In genomic region chr22:45935573-45935972, GRCh38 we compare ENCODE assay signal across 17 cellular contexts. TPM values are rescaled to one million over a fixed set of nuclear protein-coding genes. Genes with fewer than 3 reads are reported as not detected.
DNase-seq lines count a peak whose midpoint lies in the region; ATAC-seq, FAIRE-seq and TF ChIP-seq lines count a peak whose summit lies in the region.
"Had no signal": no experiment of that assay in that cellular context is flagged by ENCODE, and none has a peak within 500 bp of the region (broad histone marks: within the 10 kb centered on the region; RNA-seq: fewer than 3 reads in every experiment).

No MANE protein-coding gene starts in this region.

- H3K4me2 ChIP-seq in BLaER1 = peak overlapping the region; percentile 56
- no peak overlapping the region for H3K4me2 ChIP-seq in IMR-90 (ENCODE audit: low read depth, low read length)
- H3K4me2 ChIP-seq in astrocyte (ENCODE audit: low read length) = peak overlapping the region; percentile 85
- no peak overlapping the region for H3K4me2 ChIP-seq in neuronal stem cell (ENCODE audit: insufficient read depth, low read length, poor library complexity, severe bottlenecking)

- no peak overlapping the region for H3K4me3 Mint-ChIP-seq in astrocyte (ENCODE audit: unreplicated experiment)
- H3K4me3 Mint-ChIP-seq: CD8-positive, alpha-beta memory T cell had no signal

- H3K18ac ChIP-seq in IMR-90 (ENCODE audit: low read depth, low read length) (no peak overlapping the region), neuronal stem cell (ENCODE audit: low read length) (peak overlapping the region; percentile 95)

- H3K79me1 ChIP-seq in IMR-90 (ENCODE audit: low read depth in 1 of 2, low read length in 2 of 2) (no peaks in the 10 kb centered on the region), neuronal stem cell (ENCODE audit: low read depth, low read length) (peaks cover 6% of the 10 kb centered on the region)

- H3K9me3 Mint-ChIP-seq in astrocyte (ENCODE audit: unreplicated experiment) = no peaks in the 10 kb centered on the region

- no peak for ATAC-seq in IMR-90 (ENCODE audit: low read depth)
- ATAC-seq in omental fat pad (ENCODE audit: low FRiP score) = no peak

- no peak for FAIRE-seq in astrocyte (lab: Jason Lieb, UNC)
- FAIRE-seq: D721Med had no signal

- peaks cover 33% of the 10 kb centered on the region for H3K27me3 Mint-ChIP-seq in astrocyte (ENCODE audit: low read depth, unreplicated experiment)

- no TSS peak for BruUV-seq in IMR-90 (replicated peaks; lab: Mats Ljungman, UMichigan)

- H3K9me3 ChIP-seq in BLaER1 (no peaks in the 10 kb centered on the region), IMR-90 (ENCODE audit: control insufficient read depth, insufficient read depth, low read length) (peaks cover 2% of the 10 kb centered on the region; the same call in 1 of the 2 replicates), astrocyte (ENCODE audit: insufficient read depth, low read depth, low read length) (no peaks in the 10 kb centered on the region), neuronal stem cell (replicated peaks in 1 of 2; ENCODE audit: control insufficient read depth in 2 of 2, insufficient read depth in 1 of 2, low read depth in 1 of 2, low read length in 2 of 2) (no peaks in the 10 kb centered on the region)

- H4K5ac ChIP-seq in IMR-90 (ENCODE audit: low read depth, low read length) = no peak overlapping the region

- H3K4me1 Mint-ChIP-seq in astrocyte (ENCODE audit: low read depth, unreplicated experiment) = peaks cover 14% of the 10 kb centered on the region
- H3K4me1 Mint-ChIP-seq: CD8-positive, alpha-beta memory T cell had no signal

- no peak overlapping the region for H3K56ac ChIP-seq in IMR-90 (ENCODE audit: extremely low read depth, insufficient read depth, low read length)

- peaks cover 82% of the 10 kb centered on the region for H3K79me2 ChIP-seq in astrocyte (ENCODE audit: insufficient read depth, low read length)

- H3K4me3 ChIP-seq in BLaER1 = no peak overlapping the region
- H3K4me3 ChIP-seq in IMR-90 (ENCODE audit: insufficient read depth, low read depth, low read length) = no peak overlapping the region
- no peak overlapping the region for H3K4me3 ChIP-seq in astrocyte (ENCODE audit: insufficient read depth, low read depth, low read length)
- no peak overlapping the region for H3K4me3 ChIP-seq in neuronal stem cell (ENCODE audit: low read length in 2 of 2)

- no peak overlapping the region for H2BK5ac ChIP-seq in IMR-90 (ENCODE audit: low read depth, low read length, poor library complexity, severe bottlenecking)
- peak overlapping the region; percentile 77 for H2BK5ac ChIP-seq in neuronal stem cell (ENCODE audit: low read length)

- intact Hi-C loops in IMR-90 (cut with micrococcal nuclease) = no loop called here

- POLR2A ChIA-PET in IMR-90 (lab: Charles Lee; ENCODE audit: unreplicated experiment) = no interaction called here

- peaks cover 5% of the 10 kb centered on the region; the same call in 1 of the 2 replicates for H3K9me1 ChIP-seq in IMR-90 (ENCODE audit: insufficient read depth, low read length)

- no peak overlapping the region for H3K9ac ChIP-seq in BLaER1
- no peak overlapping the region for H3K9ac ChIP-seq in IMR-90 (ENCODE audit: low read depth, low read length)
- peak overlapping the region; percentile 75 for H3K9ac ChIP-seq in astrocyte (ENCODE audit: low read length)
- H3K9ac ChIP-seq in neuronal stem cell (ENCODE audit: low read depth, low read length, poor library complexity) = peak overlapping the region; percentile 37

- H2AK5ac ChIP-seq in IMR-90 (ENCODE audit: low read depth, low read length) (peak overlapping the region; percentile 71; the same call in 1 of the 2 replicates), neuronal stem cell (ENCODE audit: low read depth, low read length) (peak overlapping the region; percentile 97)

- H3K36me3 Mint-ChIP-seq in astrocyte (ENCODE audit: low read depth, unreplicated experiment) = no peaks in the 10 kb centered on the region
- H3K36me3 Mint-ChIP-seq: CD8-positive, alpha-beta memory T cell had no signal

- H3K36me3 ChIP-seq in BLaER1 = no peaks in the 10 kb centered on the region
- H3K36me3 ChIP-seq in IMR-90 (ENCODE audit: control insufficient read depth, insufficient read depth, low read length) = no peaks in the 10 kb centered on the region
- H3K36me3 ChIP-seq in astrocyte (ENCODE audit: insufficient read depth, low read length) = peaks cover 2% of the 10 kb centered on the region
- no peaks in the 10 kb centered on the region for H3K36me3 ChIP-seq in neuronal stem cell (replicated peaks in 1 of 2; ENCODE audit: control insufficient read depth in 2 of 2, insufficient read depth in 2 of 2, low read length in 2 of 2)

- peak overlapping the region; percentile 80 for H2BK12ac ChIP-seq in neuronal stem cell (ENCODE audit: low read length)

- peak overlapping the region; percentile 80 for H2AFZ ChIP-seq in IMR-90 (replicated peaks; ENCODE audit: low read length, poor library complexity)
- H2AFZ ChIP-seq in astrocyte (ENCODE audit: low read depth, low read length) = no peak overlapping the region
- H2AFZ ChIP-seq in neuronal stem cell (ENCODE audit: low read length) = no peak overlapping the region

- no peak overlapping the region for H3K23ac ChIP-seq in IMR-90 (ENCODE audit: low read depth, low read length)
- peak overlapping the region; percentile 10 for H3K23ac ChIP-seq in neuronal stem cell (ENCODE audit: low read depth, low read length, poor library complexity)

- H3K27ac ChIP-seq in BLaER1 (no peak overlapping the region), IMR-90 (ENCODE audit: insufficient read depth, low read length) (no peak overlapping the region), astrocyte (ENCODE audit: low read depth, low read length) (peak overlapping the region; percentile 86), neuronal stem cell (replicated peaks; ENCODE audit: low read length) (no peak overlapping the region)

- dilution Hi-C loops in IMR-90 (cut with HindIII; ENCODE audit: low sequenced_read_pairs, unreplicated experiment) = no loop called here

- no peak overlapping the region for H2BK20ac ChIP-seq in IMR-90 (ENCODE audit: low read depth, low read length)

- H3K4ac ChIP-seq in IMR-90 (ENCODE audit: low read depth, low read length) = peak overlapping the region; percentile 37; the same call in 1 of the 2 replicates
- no peak overlapping the region for H3K4ac ChIP-seq in neuronal stem cell (ENCODE audit: low read length)

- TF ChIP-seq CTCF in IMR-90 (conservative IDR thresholded peaks at IDR 0.05; ENCODE audit: low read depth, low read length) = no peak
- no peak for TF ChIP-seq CTCF in astrocyte (IDR thresholded peaks at IDR 0.05; ENCODE audit: insufficient read depth, low read depth, low read length)
- no peak for TF ChIP-seq CTCF in omental fat pad (IDR thresholded peaks at IDR 0.05)

- CTCF ChIA-PET in IMR-90 (lab: Yijun Ruan, JAX) = no interaction called here

- in situ Hi-C loops in IMR-90 (cut with MboI; ENCODE audit: low sequenced_read_pairs) = no loop called here

- 100% methylated on average over 2 of the region's 6 CpGs; no CpG with 5 or more reads in 1 of the 2 experiments for WGBS in IMR-90 (ENCODE audit: extremely low coverage in 2 of 2, insufficient read length in 1 of 2), 2 experiments
- WGBS in neuronal stem cell (ENCODE audit: extremely low coverage in 2 of 2, insufficient read length in 2 of 2, insufficient replicate concordance in 1 of 2), 2 donors = no CpG with 5 or more reads among the region's 6 CpGs

- no peak for TF ChIP-seq RAD21 in IMR-90 (IDR thresholded peaks at IDR 0.05; ENCODE audit: low read length)

- no peak overlapping the region for H2BK15ac ChIP-seq in IMR-90 (ENCODE audit: low read depth, low read length)
- H2BK15ac ChIP-seq in neuronal stem cell (ENCODE audit: low read length) = no peak overlapping the region

- no peak overlapping the region for H3K27ac Mint-ChIP-seq in astrocyte (ENCODE audit: unreplicated experiment)

- H3K14ac ChIP-seq in IMR-90 (replicated peaks; ENCODE audit: low read depth, low read length) = no peak overlapping the region
- no peak overlapping the region for H3K14ac ChIP-seq in neuronal stem cell (ENCODE audit: low read length)

- H3K4me1 ChIP-seq in BLaER1 (peaks cover 46% of the 10 kb centered on the region), IMR-90 (ENCODE audit: control insufficient read depth, insufficient read depth, low read length) (peaks cover 10% of the 10 kb centered on the region), astrocyte (ENCODE audit: insufficient read depth, low read length) (peaks cover 43% of the 10 kb centered on the region), neuronal stem cell (ENCODE audit: control insufficient read depth in 2 of 2, insufficient read depth in 1 of 2, low read depth in 1 of 2, low read length in 2 of 2) (peaks cover 0 to 13% of the 10 kb centered on the region in 2 donors)

- no peak overlapping the region for H4K8ac ChIP-seq in IMR-90 (ENCODE audit: low read depth in 2 of 2, low read length in 2 of 2)
- no peak overlapping the region for H4K8ac ChIP-seq in neuronal stem cell (ENCODE audit: low read depth, low read length)

- H4K20me1 ChIP-seq in BLaER1 (peaks cover 28% of the 10 kb centered on the region; the same call in 1 of the 2 replicates), IMR-90 (ENCODE audit: insufficient read depth, low read length) (peaks cover 4% of the 10 kb centered on the region; the same call in 1 of the 2 replicates), astrocyte (ENCODE audit: insufficient read depth, low read length) (peaks cover 68% of the 10 kb centered on the region)

- H2AK9ac ChIP-seq in IMR-90 (replicated peaks; ENCODE audit: low read depth, low read length, poor library complexity) = no peak overlapping the region

- no peak for TF ChIP-seq POLR2A in IMR-90 (IDR thresholded peaks at IDR 0.05; ENCODE audit: low read depth, low read length)

- H4K91ac ChIP-seq in IMR-90 (ENCODE audit: insufficient read depth, low read depth, low read length) (no peak overlapping the region), neuronal stem cell (ENCODE audit: low read depth, low read length, poor library complexity) (no peak overlapping the region)

- no peak for DNase-seq in IMR-90
- DNase-seq in astrocyte (ENCODE audit: low read depth) = no peak
- no peak for DNase-seq in neuronal stem cell (ENCODE audit: low spot score)
- no peak for DNase-seq in RKO (ENCODE audit: low spot score)
- DNase-seq in omental fat pad (ENCODE audit: low spot score) = no peak
- DNase-seq in cerebellar nuclear complex (lab: John Stamatoyannopoulos, UW) = no peak
- DNase-seq in DMS79 treated with DMSO at 0.1 percent for 48 hours (lab: John Stamatoyannopoulos, UW) = no peak
- DNase-seq: C1 segment of cervical spinal cord; CD8-positive, alpha-beta memory T cell; H7; NCI-H1105; NCI-H2081 treated with DMSO at 0.1 percent for 48 hours; NCI-H446 treated with DMSO at 0.1 percent for 48 hours; SIG-M5 had no signal

- H3K27me3 ChIP-seq in BLaER1 (peaks cover 34% of the 10 kb centered on the region), IMR-90 (ENCODE audit: control insufficient read depth, insufficient read depth, low read length) (peaks cover 14% of the 10 kb centered on the region), astrocyte (ENCODE audit: insufficient read depth, low read length) (no peaks in the 10 kb centered on the region), neuronal stem cell (ENCODE audit: control insufficient read depth in 3 of 3, insufficient read depth in 3 of 3, low read depth in 1 of 3, low read length in 3 of 3) (peaks cover 0 to 11% (median 0%) of the 10 kb centered on the region in 3 experiments)

- H2BK120ac ChIP-seq in IMR-90 (ENCODE audit: low read depth, low read length) = peak overlapping the region; percentile 27; the same call in 1 of the 2 replicates
- peak overlapping the region; percentile 16 for H2BK120ac ChIP-seq in neuronal stem cell (ENCODE audit: low read depth, low read length)

RNA-seq across cellular contexts. Expression of gene WNT7B, which starts 41.4 kb away (rescaled TPM):
- total RNA-seq in IMR-90 (2012; rRNA removed) (under 0.01 TPM in 2 replicates), astrocyte (1.6 and 1.7 TPM in 2 replicates), omental fat pad (under 1 TPM in 2 of 4 donors, not detected in 2; 0.28 to 0.48 TPM)
- polyA plus RNA-seq in IMR-90 (2012; rRNA removed) = 0.15 and 0.16 TPM in 2 replicates
- 0.21 and 0.23 TPM in 2 replicates for polyA plus RNA-seq in IMR-90 (2012; cell fraction: cytosol; rRNA removed)
- polyA plus RNA-seq in IMR-90 (2012; cell fraction: nucleus; rRNA removed; ENCODE audit: low replicate concordance) = 0.10 and 0.15 TPM in 2 replicates
- 8.6 TPM for polyA plus RNA-seq in neuronal stem cell (2013, experiment 1 of 2)
- polyA plus RNA-seq in neuronal stem cell (2013, experiment 2 of 2) = 8.5 TPM
- total RNA-seq: A673; CD8-positive, alpha-beta memory T cell had no signal
- polyA plus RNA-seq: CD8-positive, alpha-beta memory T cell had no signal

Comparison
In these comparisons a context has a peak if more than half of its experiments do, and no peak if none do; other contexts are left out.
1. H3K4me2 ChIP-seq: peak in BLaER1 (single experiment) and astrocyte (single experiment); none in IMR-90 (single experiment) and neuronal stem cell (single experiment).
2. H3K9ac ChIP-seq: peak in astrocyte (single experiment) and neuronal stem cell (single experiment); none in BLaER1 (single experiment) and IMR-90 (single experiment).